In the genomic region with DNA sequence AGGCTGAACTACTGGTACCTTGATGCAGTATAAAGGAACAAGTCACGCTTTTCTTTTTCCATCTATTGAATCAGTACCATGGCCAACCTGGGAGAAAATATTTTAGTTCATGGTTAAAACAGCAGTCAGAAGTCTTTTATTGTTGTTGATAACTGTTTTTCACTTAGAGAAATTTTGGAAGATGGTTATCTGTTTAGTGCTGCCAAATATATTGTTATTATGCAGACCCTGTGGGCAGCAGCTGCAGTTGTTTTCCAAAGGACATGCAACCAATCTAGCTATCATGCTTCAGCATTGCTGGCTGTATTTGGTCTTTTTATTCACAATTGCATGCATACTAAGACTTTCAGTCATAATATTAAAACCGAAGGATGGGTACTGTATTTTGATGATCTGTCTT, we compare ENCODE assay signal across 9 cellular contexts.
"Had no signal": no experiment of that assay in that cellular context is flagged by ENCODE, and none has a peak within 500 bp of the region (broad histone marks: within the 10 kb centered on the region; RNA-seq: fewer than 3 reads in every experiment).

No MANE protein-coding gene starts in this region.

- H3K27ac ChIP-seq: GM23248 had no signal

- H3K9me3 ChIP-seq: HAP-1 had no signal

- H3K9ac ChIP-seq: GM23248 had no signal

- H3K4me1 ChIP-seq: HAP-1 had no signal

- H3K27ac Mint-ChIP-seq: GM23338, H9, HFFc6 had no signal

- ATAC-seq: GM23338, HCT116 had no signal

- H3K4me3 Mint-ChIP-seq: GM23338, H9, HFFc6 had no signal

- H3K4me2 ChIP-seq: GM23338 had no signal

- H3K36me3 ChIP-seq: HAP-1 had no signal

- H3K4me1 Mint-ChIP-seq: GM23338 had no signal

- DNase-seq: GM23248, GOT3, H7, H9, HCEC 1CT, HFFc6 had no signal

- H3K4me3 ChIP-seq: GM23248, GM23338, HAP-1 had no signal

- H2AFZ ChIP-seq: GM23248, GM23338 had no signal
